Comparison of ENCODE assay signal across 8 cellular contexts in genomic region chr7:80135306-80136104, GRCh38. TPM values are rescaled to one million over a fixed set of nuclear protein-coding genes. Genes with fewer than 3 reads are reported as not detected.
DNase-seq lines count a peak whose midpoint lies in the region; ATAC-seq and TF ChIP-seq lines count a peak whose summit lies in the region.

No MANE protein-coding gene starts in this region.

- no peaks in the 10 kb centered on the region for H3K36me3 ChIP-seq in HEK293 (ENCODE audit: control insufficient read depth in 2 of 2, insufficient read depth in 1 of 2, low read length in 2 of 2)
- H3K36me3 ChIP-seq in OCI-LY3 (replicated peaks; ENCODE audit: low read depth, low read length), result no peaks in the 10 kb centered on the region
- H3K36me3 ChIP-seq in breast epithelium, result no peaks in the 10 kb centered on the region
- H3K36me3 ChIP-seq in gastrocnemius medialis, result no peaks in the 10 kb centered on the region

- H3K27ac ChIP-seq in HEK293 (ENCODE audit: extremely low read depth, low read depth, low read length) (peak overlapping the region; percentile 90), OCI-LY3 (ENCODE audit: low read length) (no peak overlapping the region), breast epithelium (peak overlapping the region; percentile 87 to 89), gastrocnemius medialis (peak overlapping the region; percentile 78 to 84 (median 81))

- H3K4me1 ChIP-seq in HEK293 (ENCODE audit: control insufficient read depth, insufficient read depth, low read length), result peaks cover 15% of the 10 kb centered on the region
- H3K4me1 ChIP-seq in OCI-LY3 (ENCODE audit: low read length), result peaks cover 13% of the 10 kb centered on the region
- H3K4me1 ChIP-seq in breast epithelium, result no peaks in the 10 kb centered on the region
- peaks cover 10 to 19% of the 10 kb centered on the region in 2 donors for H3K4me1 ChIP-seq in gastrocnemius medialis

- CTCF ChIA-PET in HEK293 (lab: Yijun Ruan, JAX), result interaction anchor here (0.6 to 1.5 kb wide), 5 partner anchors 41 to 1913 kb away, joined by 3 to 4 read pairs (median 4); no protein-coding TSS in a partner anchor

- H3K79me2 ChIP-seq in OCI-LY3 (ENCODE audit: low read length), result no peaks in the 10 kb centered on the region

- no peak for TF ChIP-seq CTCF in HEK293 (tag by site-specific recombination; IDR thresholded peaks at IDR 0.05)
- TF ChIP-seq CTCF in OCI-LY3 (IDR thresholded peaks at IDR 0.05; ENCODE audit: low read depth, low read length), result no peak
- no peak for TF ChIP-seq CTCF in breast epithelium (IDR thresholded peaks at IDR 0.05)
- TF ChIP-seq CTCF in gastrocnemius medialis (IDR thresholded peaks at IDR 0.05 in 4 of 5, conservative IDR thresholded peaks at IDR 0.05 in 1 of 5), result no peak

- H4K20me1 ChIP-seq in OCI-LY3 (ENCODE audit: insufficient read depth, low read length), result no peaks in the 10 kb centered on the region

- intact Hi-C loops in breast epithelium (cut with DNase I; ENCODE audit: low total_unique reads), result no loop called here
- intact Hi-C loops in gastrocnemius medialis (cut with DNase I; ENCODE audit: low total_unique reads), result loop anchor here (10.0 kb wide), 1 partner anchor 149 kb away; no protein-coding TSS in a partner anchor

- peak; percentile 82 for DNase-seq in DMS53 (lab: John Stamatoyannopoulos, UW)
- DNase-seq in breast epithelium (ENCODE audit: low spot score in 2 of 2), result no peak
- DNase-seq in iPS-NIHi11 (ENCODE audit: low spot score), result peak; percentile 50
- DNase-seq in gastrocnemius medialis, result no peak
- no peak for DNase-seq in mesenteric fat pad (ENCODE audit: low spot score)
- DNase-seq in cortex of kidney (lab: John Stamatoyannopoulos, UW), result no peak

- no peak overlapping the region for H2AFZ ChIP-seq in OCI-LY3 (ENCODE audit: low read depth, low read length)

- H3K4me2 ChIP-seq in OCI-LY3 (ENCODE audit: low read length), result peak overlapping the region; percentile 39

- peak overlapping the region; percentile 97 for H3K4me3 ChIP-seq in HEK293 (ENCODE audit: low read depth, low read length)
- H3K4me3 ChIP-seq in OCI-LY3 (ENCODE audit: low read length), result no peak overlapping the region
- H3K4me3 ChIP-seq in breast epithelium, result peak overlapping the region; percentile 82 to 92 (median 86)
- H3K4me3 ChIP-seq in gastrocnemius medialis, result peak overlapping the region; percentile 80 to 90 (median 82)

- POLR2A ChIA-PET in HEK293 (lab: Yijun Ruan, JAX), result interaction anchor here (0.5 to 1.7 kb wide), 5 partner anchors 8 to 15 kb away, joined by 4 to 8 read pairs (median 4); no protein-coding TSS in a partner anchor

- TF ChIP-seq POLR2A in breast epithelium (IDR thresholded peaks at IDR 0.05) (no peak), gastrocnemius medialis (IDR thresholded peaks at IDR 0.05) (no peak)

- no peak overlapping the region for H3K9ac ChIP-seq in OCI-LY3 (ENCODE audit: low read length)

- no peaks in the 10 kb centered on the region for H3K9me3 ChIP-seq in HEK293 (ENCODE audit: control insufficient read depth, insufficient read depth, low read depth, low read length)
- no peaks in the 10 kb centered on the region for H3K9me3 ChIP-seq in OCI-LY3 (ENCODE audit: insufficient read depth, low read length)
- no peaks in the 10 kb centered on the region for H3K9me3 ChIP-seq in breast epithelium
- H3K9me3 ChIP-seq in gastrocnemius medialis, result no peaks in the 10 kb centered on the region

- peak; percentile 18 to 42 for ATAC-seq in gastrocnemius medialis

- H3K27me3 ChIP-seq in OCI-LY3 (ENCODE audit: low read depth, low read length) (no peaks in the 10 kb centered on the region), breast epithelium (no peaks in the 10 kb centered on the region), gastrocnemius medialis (no peaks in the 10 kb centered on the region)

- in situ Hi-C loops in gastrocnemius medialis (cut with MboI; ENCODE audit: low sequenced_read_pairs in 4 of 4), result no loop called here

TF ChIP-seq in HEK293, 187 proteins besides CTCF, POLR2A, EP300 and RAD21 (continues in another document):
- TF ChIP-seq ZNF830 (tag by site-specific recombination; IDR thresholded peaks at IDR 0.05; ENCODE audit: low read depth) (no peak), ZBTB8A (tag by site-specific recombination; IDR thresholded peaks at IDR 0.05) (0 out of 2 replicates have a peak, but pooled peaks have one; percentile 47), ZNF600 (tag by site-specific recombination; IDR thresholded peaks at IDR 0.05) (no peak), IKZF3 (tag by site-specific recombination; IDR thresholded peaks at IDR 0.05) (0 out of 2 replicates have a peak, but pooled peaks have one; percentile 23), ZNF221 (tag by site-specific recombination; IDR thresholded peaks at IDR 0.05; ENCODE audit: borderline replicate concordance) (no peak), ZNF426 (tag by site-specific recombination; IDR thresholded peaks at IDR 0.05) (no peak), GLI2 (tag by site-specific recombination; IDR thresholded peaks at IDR 0.05; ENCODE audit: borderline replicate concordance, low read depth) (no peak), ZNF350 (tag by site-specific recombination; IDR thresholded peaks at IDR 0.05) (no peak), ZNF747 (tag by site-specific recombination; IDR thresholded peaks at IDR 0.05) (no peak), ZNF324 (tag by site-specific recombination; IDR thresholded peaks at IDR 0.05) (no peak), BCL6B (tag by site-specific recombination; IDR thresholded peaks at IDR 0.05) (no peak)
- TF ChIP-seq, protein P1, sequence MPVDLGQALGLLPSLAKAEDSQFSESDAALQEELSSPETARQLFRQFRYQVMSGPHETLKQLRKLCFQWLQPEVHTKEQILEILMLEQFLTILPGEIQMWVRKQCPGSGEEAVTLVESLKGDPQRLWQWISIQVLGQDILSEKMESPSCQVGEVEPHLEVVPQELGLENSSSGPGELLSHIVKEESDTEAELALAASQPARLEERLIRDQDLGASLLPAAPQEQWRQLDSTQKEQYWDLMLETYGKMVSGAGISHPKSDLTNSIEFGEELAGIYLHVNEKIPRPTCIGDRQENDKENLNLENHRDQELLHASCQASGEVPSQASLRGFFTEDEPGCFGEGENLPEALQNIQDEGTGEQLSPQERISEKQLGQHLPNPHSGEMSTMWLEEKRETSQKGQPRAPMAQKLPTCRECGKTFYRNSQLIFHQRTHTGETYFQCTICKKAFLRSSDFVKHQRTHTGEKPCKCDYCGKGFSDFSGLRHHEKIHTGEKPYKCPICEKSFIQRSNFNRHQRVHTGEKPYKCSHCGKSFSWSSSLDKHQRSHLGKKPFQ (tag by site-specific recombination; IDR thresholded peaks at IDR 0.05), result no peak
- TF ChIP-seq, protein P2, sequence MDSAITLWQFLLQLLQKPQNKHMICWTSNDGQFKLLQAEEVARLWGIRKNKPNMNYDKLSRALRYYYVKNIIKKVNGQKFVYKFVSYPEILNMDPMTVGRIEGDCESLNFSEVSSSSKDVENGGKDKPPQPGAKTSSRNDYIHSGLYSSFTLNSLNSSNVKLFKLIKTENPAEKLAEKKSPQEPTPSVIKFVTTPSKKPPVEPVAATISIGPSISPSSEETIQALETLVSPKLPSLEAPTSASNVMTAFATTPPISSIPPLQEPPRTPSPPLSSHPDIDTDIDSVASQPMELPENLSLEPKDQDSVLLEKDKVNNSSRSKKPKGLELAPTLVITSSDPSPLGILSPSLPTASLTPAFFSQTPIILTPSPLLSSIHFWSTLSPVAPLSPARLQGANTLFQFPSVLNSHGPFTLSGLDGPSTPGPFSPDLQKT (IDR thresholded peaks at IDR 0.05; ENCODE audit: borderline replicate concordance, low read depth, low read length), result no peak
- TF ChIP-seq, protein P3, sequence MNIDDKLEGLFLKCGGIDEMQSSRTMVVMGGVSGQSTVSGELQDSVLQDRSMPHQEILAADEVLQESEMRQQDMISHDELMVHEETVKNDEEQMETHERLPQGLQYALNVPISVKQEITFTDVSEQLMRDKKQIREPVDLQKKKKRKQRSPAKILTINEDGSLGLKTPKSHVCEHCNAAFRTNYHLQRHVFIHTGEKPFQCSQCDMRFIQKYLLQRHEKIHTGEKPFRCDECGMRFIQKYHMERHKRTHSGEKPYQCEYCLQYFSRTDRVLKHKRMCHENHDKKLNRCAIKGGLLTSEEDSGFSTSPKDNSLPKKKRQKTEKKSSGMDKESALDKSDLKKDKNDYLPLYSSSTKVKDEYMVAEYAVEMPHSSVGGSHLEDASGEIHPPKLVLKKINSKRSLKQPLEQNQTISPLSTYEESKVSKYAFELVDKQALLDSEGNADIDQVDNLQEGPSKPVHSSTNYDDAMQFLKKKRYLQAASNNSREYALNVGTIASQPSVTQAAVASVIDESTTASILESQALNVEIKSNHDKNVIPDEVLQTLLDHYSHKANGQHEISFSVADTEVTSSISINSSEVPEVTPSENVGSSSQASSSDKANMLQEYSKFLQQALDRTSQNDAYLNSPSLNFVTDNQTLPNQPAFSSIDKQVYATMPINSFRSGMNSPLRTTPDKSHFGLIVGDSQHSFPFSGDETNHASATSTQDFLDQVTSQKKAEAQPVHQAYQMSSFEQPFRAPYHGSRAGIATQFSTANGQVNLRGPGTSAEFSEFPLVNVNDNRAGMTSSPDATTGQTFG (tag by site-specific recombination; IDR thresholded peaks at IDR 0.05; ENCODE audit: borderline replicate concordance), result no peak

RNA-seq across cellular contexts. Expression of gene GNAI1, which starts 0.9 kb away (rescaled TPM):
- total RNA-seq in breast epithelium (10 to 100 TPM; 25.6 to 75.2 (median 27.5) TPM), gastrocnemius medialis (10 to 100 TPM in 1 of 4 donors, 1 to 10 TPM in 3; 6.5 to 13.0 (median 8.3) TPM), mesenteric fat pad (179 TPM)

Comparison
In these comparisons a context has a peak if more than half of its experiments do, and no peak if none do; other contexts are left out.
1. DNase-seq: peak in DMS53 (single experiment) and iPS-NIHi11 (single experiment); none in breast epithelium (0 of 2), gastrocnemius medialis (0 of 2), mesenteric fat pad (single experiment) and cortex of kidney (single experiment).